Comparison of ENCODE assay signal across 9 cellular contexts in genomic region chr16:30185683-30186421, GRCh38. TPM values are rescaled to one million over a fixed set of nuclear protein-coding genes. Genes with fewer than 3 reads are reported as not detected.
A peak's percentile ranks its signal among the peaks of the same experiment; 100 is the strongest.
DNase-seq lines count a peak whose midpoint lies in the region; ATAC-seq, FAIRE-seq and TF ChIP-seq lines count a peak whose summit lies in the region.
"Had no signal": no experiment of that assay in that cellular context is flagged by ENCODE, and none has a peak within 500 bp of the region (broad histone marks: within the 10 kb centered on the region; RNA-seq: fewer than 3 reads in every experiment).

No MANE protein-coding gene starts in this region.

- no peak for FAIRE-seq in kidney (lab: Jason Lieb, UNC)
- FAIRE-seq: islet of Langerhans had no signal

- peak overlapping the region in 1 of 2 donors; percentile 32 for H3K27ac ChIP-seq in kidney (ENCODE audit: low read depth in 2 of 2, low read length in 2 of 2)
- H3K27ac ChIP-seq in brain microvascular endothelial cell: no peak overlapping the region

- H3K27ac Mint-ChIP-seq in activated T-cell treated with anti-CD3 and anti-CD28 coated beads, Interleukin-2, amount 50 U/mL, for 24 hours: peak overlapping the region; percentile 98

- no peak overlapping the region for H3K9ac ChIP-seq in kidney (ENCODE audit: low read length in 2 of 2)

- peaks cover 35% of the 10 kb centered on the region for H3K4me1 Mint-ChIP-seq in activated T-cell treated with anti-CD3 and anti-CD28 coated beads, Interleukin-2, amount 50 U/mL, for 24 hours (ENCODE audit: low read depth)

- DNase-seq in NOMO-1 (lab: John Stamatoyannopoulos, UW; ENCODE audit: unreplicated experiment in 2 of 2) (peak; percentile 82), kidney (peak; percentile 88), brain microvascular endothelial cell (no peak), COR-L47 (lab: John Stamatoyannopoulos, UW) (no peak)
- peak; percentile 84 for DNase-seq in activated T-cell treated with anti-CD3 and anti-CD28 coated beads, Interleukin-2, amount 50 U/mL, for 24 hours
- DNase-seq in stimulated activated CD8-positive, alpha-beta memory T cell treated with anti-CD3 and anti-CD28 coated beads, Interleukin-2, amount 100 ng/mL, for 48 hours (ENCODE audit: low read depth in 2 of 2): peak; percentile 73 to 74

- H3K36me3 ChIP-seq in kidney (ENCODE audit: control insufficient read depth in 1 of 2, insufficient read depth in 2 of 2, low read length in 2 of 2) (no peaks in the 10 kb centered on the region), brain microvascular endothelial cell (replicated peaks) (no peaks in the 10 kb centered on the region)

- no peak for TF ChIP-seq CTCF in kidney (IDR thresholded peaks at IDR 0.05; ENCODE audit: borderline replicate concordance, extremely low read depth, insufficient read depth)
- TF ChIP-seq CTCF in brain microvascular endothelial cell (IDR thresholded peaks at IDR 0.05; ENCODE audit: low read depth, low read length, missing control alignments): no peak

- no peaks in the 10 kb centered on the region for H3K27me3 ChIP-seq in brain microvascular endothelial cell (replicated peaks)

- ATAC-seq in GM18867 (IDR thresholded peaks at IDR 0.05; ENCODE audit: unreplicated experiment): peak; percentile 35
- no peak for ATAC-seq in HG03442 (IDR thresholded peaks at IDR 0.05; ENCODE audit: unreplicated experiment)

- H3K9me3 ChIP-seq in kidney (ENCODE audit: control insufficient read depth in 1 of 2, low read length in 2 of 2): no peaks in the 10 kb centered on the region

- no peaks in the 10 kb centered on the region for H3K9me3 Mint-ChIP-seq in activated T-cell treated with anti-CD3 and anti-CD28 coated beads, Interleukin-2, amount 50 U/mL, for 24 hours

- H3K4me1 ChIP-seq in kidney (ENCODE audit: control insufficient read depth in 1 of 2, insufficient read depth in 1 of 2, low read depth in 1 of 2, low read length in 2 of 2): peaks cover 0 to 2% of the 10 kb centered on the region in 2 donors

- intact Hi-C loops in kidney (cut with DNase I): no loop called here

- H3K4me3 ChIP-seq in kidney (ENCODE audit: low read length in 2 of 2) (no peak overlapping the region), brain microvascular endothelial cell (ENCODE audit: low read depth, low read length) (no peak overlapping the region)

- H3K4me3 Mint-ChIP-seq in activated T-cell treated with anti-CD3 and anti-CD28 coated beads, Interleukin-2, amount 50 U/mL, for 24 hours: peak overlapping the region; percentile 99

- in situ Hi-C loops in brain microvascular endothelial cell (cut with HindIII; ENCODE audit: low pct_ligation_motif_present, low sequenced_read_pairs): no loop called here

- peaks cover 45% of the 10 kb centered on the region for H3K36me3 Mint-ChIP-seq in activated T-cell treated with anti-CD3 and anti-CD28 coated beads, Interleukin-2, amount 50 U/mL, for 24 hours (ENCODE audit: low read depth)

- no peaks in the 10 kb centered on the region for H3K27me3 Mint-ChIP-seq in activated T-cell treated with anti-CD3 and anti-CD28 coated beads, Interleukin-2, amount 50 U/mL, for 24 hours

RNA-seq across cellular contexts. Expression of gene CORO1A, which starts 2.5 kb away (rescaled TPM):
- total RNA-seq in kidney: 69.3 TPM
- polyA plus RNA-seq in kidney (ENCODE audit: insufficient read depth, low read depth, low replicate concordance): 8.0 TPM

RNA-seq across cellular contexts. Expression of gene BOLA2B, which starts 7.6 kb away (rescaled TPM):
- 77.6 TPM for total RNA-seq in kidney
- polyA plus RNA-seq in kidney (ENCODE audit: insufficient read depth, low read depth, low replicate concordance): 177 TPM

RNA-seq across cellular contexts. Expression of gene SLX1A, which starts 7.8 kb away (rescaled TPM):
- total RNA-seq in kidney: 51.3 TPM
- 35.4 TPM for polyA plus RNA-seq in kidney (ENCODE audit: insufficient read depth, low read depth, low replicate concordance)

RNA-seq across cellular contexts. Expression of gene SULT1A3, which starts 13.2 kb away (rescaled TPM):
- 19.8 TPM for total RNA-seq in kidney
- polyA plus RNA-seq in kidney (ENCODE audit: insufficient read depth, low read depth, low replicate concordance): 31.3 TPM

Comparison
In these comparisons a context has a peak if more than half of its experiments do, and no peak if none do; other contexts are left out.
1. DNase-seq: peak in NOMO-1 (2 of 2), activated T-cell treated with anti-CD3 and anti-CD28 coated beads, Interleukin-2, amount 50 U/mL, for 24 hours (single experiment), kidney (single experiment) and stimulated activated CD8-positive, alpha-beta memory T cell treated with anti-CD3 and anti-CD28 coated beads, Interleukin-2, amount 100 ng/mL, for 48 hours (2 of 2); none in brain microvascular endothelial cell (single experiment) and COR-L47 (single experiment).